In genomic region chr20:46359233-46359751, GRCh38 we compare ENCODE assay signal across 1 cellular context.
A peak's percentile ranks its signal among the peaks of the same experiment; 100 is the strongest.
TF ChIP-seq lines count a peak whose summit lies in the region.

No MANE protein-coding gene starts in this region.

TF ChIP-seq in GM12878, 131 proteins besides CTCF, POLR2A, EP300 and RAD21 (continued from another document and continues in another):
- TF ChIP-seq ZBTB40 (IDR thresholded peaks at IDR 0.05; ENCODE audit: borderline replicate concordance) (no peak), GATAD2B (conservative IDR thresholded peaks at IDR 0.05; ENCODE audit: low read depth) (peak; percentile 68; the same call in 1 of the 2 replicates), CEBPB (IDR thresholded peaks at IDR 0.05; ENCODE audit: borderline replicate concordance in 1 of 2, low read depth in 2 of 2, low read length in 2 of 2) (no peak), POLR2AphosphoS2 (IDR thresholded peaks at IDR 0.05; ENCODE audit: low read depth, low read length) (no peak), MXI1 (IDR thresholded peaks at IDR 0.05; ENCODE audit: low read depth, low read length) (peak; percentile 58; the same call in 1 of the 2 replicates), CHD1 (IDR thresholded peaks at IDR 0.05; ENCODE audit: low read depth, low read length) (no peak), BCLAF1 (IDR thresholded peaks at IDR 0.05) (no peak), YBX1 (IDR thresholded peaks at IDR 0.05) (no peak), ZNF207 (IDR thresholded peaks at IDR 0.05; ENCODE audit: borderline replicate concordance) (no peak), FOS (IDR thresholded peaks at IDR 0.05; ENCODE audit: borderline replicate concordance, extremely low read depth, insufficient read length) (no peak), POLR2AphosphoS5 (IDR thresholded peaks at IDR 0.05; ENCODE audit: low read length) (no peak), EGR1 (IDR thresholded peaks at IDR 0.05; ENCODE audit: borderline replicate concordance in 1 of 2, low read depth in 2 of 2, low read length in 2 of 2) (no peak), CREB1 (IDR thresholded peaks at IDR 0.05; ENCODE audit: low read depth) (peak; percentile 30; the same call in 1 of the 2 replicates), NBN (IDR thresholded peaks at IDR 0.05) (peak; percentile 77), ZNF24 (IDR thresholded peaks at IDR 0.05) (no peak; the same call in 1 of the 2 replicates), POU2F2 (IDR thresholded peaks at IDR 0.05; ENCODE audit: borderline replicate concordance, low read depth, low read length) (peak; percentile 72; the same call in 1 of the 3 replicates), NFXL1 (IDR thresholded peaks at IDR 0.05; ENCODE audit: borderline replicate concordance) (no peak), JUND (IDR thresholded peaks at IDR 0.05; ENCODE audit: low read depth, low read length) (peak; percentile 90), ETV6 (conservative IDR thresholded peaks at IDR 0.05 in 1 of 2, IDR thresholded peaks at IDR 0.05 in 1 of 2; ENCODE audit: borderline replicate concordance in 1 of 2, low read depth in 1 of 2) (peak in 1 of 2 experiments; percentile 63; a peak in 2 of 4 replicates), FOXM1 (IDR thresholded peaks at IDR 0.05; ENCODE audit: low read depth, low read length) (peak; percentile 85; the same call in 1 of the 2 replicates), PKNOX1 (IDR thresholded peaks at IDR 0.05) (peak; percentile 94), RCOR1 (conservative IDR thresholded peaks at IDR 0.05; ENCODE audit: low read depth, low read length) (0 out of 2 replicates have a peak, but pooled peaks have one; percentile 23), RAD51 (IDR thresholded peaks at IDR 0.05) (no peak), ZBED1 (IDR thresholded peaks at IDR 0.05; ENCODE audit: borderline replicate concordance) (peak; percentile 73; the same call in 1 of the 2 replicates), E4F1 (IDR thresholded peaks at IDR 0.05; ENCODE audit: borderline replicate concordance, partially characterized antibody) (no peak), ZNF592 (IDR thresholded peaks at IDR 0.05) (no peak), ESRRA (IDR thresholded peaks at IDR 0.05; ENCODE audit: low read length) (no peak), SREBF2 (IDR thresholded peaks at IDR 0.05; ENCODE audit: low read length) (no peak), BACH1 (IDR thresholded peaks at IDR 0.05; ENCODE audit: borderline replicate concordance) (peak; percentile 16; the same call in 1 of the 2 replicates), YY1 (IDR thresholded peaks at IDR 0.05; ENCODE audit: low read depth, low read length) (peak; percentile 44; the same call in 1 of the 2 replicates), RELB (IDR thresholded peaks at IDR 0.05; ENCODE audit: low read depth) (peak; percentile 47; the same call in 1 of the 2 replicates), FOXK2 (IDR thresholded peaks at IDR 0.05) (no peak), ZZZ3 (IDR thresholded peaks at IDR 0.05; ENCODE audit: control insufficient read depth, insufficient read length, low read depth) (no peak), CHD4 (IDR thresholded peaks at IDR 0.05) (no peak)
- TF ChIP-seq, protein P1, sequence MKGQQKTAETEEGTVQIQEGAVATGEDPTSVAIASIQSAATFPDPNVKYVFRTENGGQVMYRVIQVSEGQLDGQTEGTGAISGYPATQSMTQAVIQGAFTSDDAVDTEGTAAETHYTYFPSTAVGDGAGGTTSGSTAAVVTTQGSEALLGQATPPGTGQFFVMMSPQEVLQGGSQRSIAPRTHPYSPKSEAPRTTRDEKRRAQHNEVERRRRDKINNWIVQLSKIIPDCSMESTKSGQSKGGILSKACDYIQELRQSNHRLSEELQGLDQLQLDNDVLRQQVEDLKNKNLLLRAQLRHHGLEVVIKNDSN (IDR thresholded peaks at IDR 0.05; ENCODE audit: borderline replicate concordance, extremely low read length, insufficient read depth, low read depth, low read length), result no peak
- TF ChIP-seq, protein P2, sequence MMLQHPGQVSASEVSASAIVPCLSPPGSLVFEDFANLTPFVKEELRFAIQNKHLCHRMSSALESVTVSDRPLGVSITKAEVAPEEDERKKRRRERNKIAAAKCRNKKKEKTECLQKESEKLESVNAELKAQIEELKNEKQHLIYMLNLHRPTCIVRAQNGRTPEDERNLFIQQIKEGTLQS (IDR thresholded peaks at IDR 0.05; ENCODE audit: borderline replicate concordance, extremely low read depth, low read depth, low read length), result no peak
- TF ChIP-seq, protein P3, sequence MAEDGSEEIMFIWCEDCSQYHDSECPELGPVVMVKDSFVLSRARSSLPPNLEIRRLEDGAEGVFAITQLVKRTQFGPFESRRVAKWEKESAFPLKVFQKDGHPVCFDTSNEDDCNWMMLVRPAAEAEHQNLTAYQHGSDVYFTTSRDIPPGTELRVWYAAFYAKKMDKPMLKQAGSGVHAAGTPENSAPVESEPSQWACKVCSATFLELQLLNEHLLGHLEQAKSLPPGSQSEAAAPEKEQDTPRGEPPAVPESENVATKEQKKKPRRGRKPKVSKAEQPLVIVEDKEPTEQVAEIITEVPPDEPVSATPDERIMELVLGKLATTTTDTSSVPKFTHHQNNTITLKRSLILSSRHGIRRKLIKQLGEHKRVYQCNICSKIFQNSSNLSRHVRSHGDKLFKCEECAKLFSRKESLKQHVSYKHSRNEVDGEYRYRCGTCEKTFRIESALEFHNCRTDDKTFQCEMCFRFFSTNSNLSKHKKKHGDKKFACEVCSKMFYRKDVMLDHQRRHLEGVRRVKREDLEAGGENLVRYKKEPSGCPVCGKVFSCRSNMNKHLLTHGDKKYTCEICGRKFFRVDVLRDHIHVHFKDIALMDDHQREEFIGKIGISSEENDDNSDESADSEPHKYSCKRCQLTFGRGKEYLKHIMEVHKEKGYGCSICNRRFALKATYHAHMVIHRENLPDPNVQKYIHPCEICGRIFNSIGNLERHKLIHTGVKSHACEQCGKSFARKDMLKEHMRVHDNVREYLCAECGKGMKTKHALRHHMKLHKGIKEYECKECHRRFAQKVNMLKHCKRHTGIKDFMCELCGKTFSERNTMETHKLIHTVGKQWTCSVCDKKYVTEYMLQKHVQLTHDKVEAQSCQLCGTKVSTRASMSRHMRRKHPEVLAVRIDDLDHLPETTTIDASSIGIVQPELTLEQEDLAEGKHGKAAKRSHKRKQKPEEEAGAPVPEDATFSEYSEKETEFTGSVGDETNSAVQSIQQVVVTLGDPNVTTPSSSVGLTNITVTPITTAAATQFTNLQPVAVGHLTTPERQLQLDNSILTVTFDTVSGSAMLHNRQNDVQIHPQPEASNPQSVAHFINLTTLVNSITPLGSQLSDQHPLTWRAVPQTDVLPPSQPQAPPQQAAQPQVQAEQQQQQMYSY (CRISPR knock-in tag; IDR thresholded peaks at IDR 0.05), result no peak
